ENCODE assay signal across 13 cellular contexts in genomic region chr16:9123401-9123800, GRCh38. TPM values are rescaled to one million over a fixed set of nuclear protein-coding genes. Genes with fewer than 3 reads are reported as not detected.
DNase-seq lines count a peak whose midpoint lies in the region; ATAC-seq lines count a peak whose summit lies in the region.
"Had no signal": no experiment of that assay in that cellular context is flagged by ENCODE, and none has a peak within 500 bp of the region (broad histone marks: within the 10 kb centered on the region; RNA-seq: fewer than 3 reads in every experiment).

No MANE protein-coding gene starts in this region.

- no peak overlapping the region for H3K4me3 Mint-ChIP-seq in activated T-cell treated with anti-CD3 and anti-CD28 coated beads, Interleukin-2, amount 50 U/mL, for 24 hours
- no peak overlapping the region for H3K4me3 Mint-ChIP-seq in activated T-cell treated with anti-CD3 and anti-CD28 coated beads, Interleukin-2, amount 50 U/mL, for 72 hours
- no peak overlapping the region for H3K4me3 Mint-ChIP-seq in T-helper 17 cell
- H3K4me3 Mint-ChIP-seq in stimulated activated naive B cell treated with anti-CD40 and anti-IgM and Interleukin-4, amounts not matched to agents 10 μg/mL and 1 μg/mL and 100 μg/mL, for 72 hours, result peak overlapping the region; percentile 56 to 66

- no peaks in the 10 kb centered on the region for H3K9me3 Mint-ChIP-seq in activated T-cell treated with anti-CD3 and anti-CD28 coated beads, Interleukin-2, amount 50 U/mL, for 24 hours
- no peaks in the 10 kb centered on the region for H3K9me3 Mint-ChIP-seq in activated T-cell treated with anti-CD3 and anti-CD28 coated beads, Interleukin-2, amount 50 U/mL, for 72 hours
- no peaks in the 10 kb centered on the region for H3K9me3 Mint-ChIP-seq in stimulated activated naive B cell treated with anti-CD40 and anti-IgM and Interleukin-4, amounts not matched to agents 10 μg/mL and 1 μg/mL and 100 μg/mL, for 72 hours

- no peak for DNase-seq in activated T-cell treated with anti-CD3 and anti-CD28 coated beads, Interleukin-2, amount 50 U/mL, for 24 hours
- DNase-seq in activated T-cell treated with anti-CD3 and anti-CD28 coated beads, Interleukin-2, amount 50 U/mL, for 72 hours, result no peak
- no peak for DNase-seq in T-helper 17 cell
- no peak for DNase-seq in left colon
- DNase-seq in stimulated activated naive B cell treated with anti-CD40 and anti-IgM and Interleukin-4, amounts not matched to agents 10 μg/mL and 1 μg/mL and 100 μg/mL, for 72 hours, result no peak
- DNase-seq in DMS79 treated with DMSO at 0.1 percent for 48 hours (lab: John Stamatoyannopoulos, UW), result no peak
- no peak for DNase-seq in H4 (ENCODE audit: low spot score)
- DNase-seq: activated CD8-positive, alpha-beta memory T cell treated with anti-CD3 and anti-CD28 coated beads, Interleukin-2, amount 50 U/mL, for 48 hours; central memory CD4-positive, alpha-beta T cell; glutamatergic neuron; NCI-H1092; SK-N-SH had no signal

- H3K9me3 ChIP-seq in T-helper 17 cell (ENCODE audit: control insufficient read depth, low read length, poor library complexity, severe bottlenecking), result no peaks in the 10 kb centered on the region
- H3K9me3 ChIP-seq: SK-N-SH had no signal

- H3K27ac Mint-ChIP-seq in activated T-cell treated with anti-CD3 and anti-CD28 coated beads, Interleukin-2, amount 50 U/mL, for 24 hours, result peak overlapping the region; percentile 71
- no peak overlapping the region for H3K27ac Mint-ChIP-seq in activated T-cell treated with anti-CD3 and anti-CD28 coated beads, Interleukin-2, amount 50 U/mL, for 72 hours
- H3K27ac Mint-ChIP-seq in T-helper 17 cell, result peak overlapping the region; percentile 87
- peak overlapping the region; percentile 88 for H3K27ac Mint-ChIP-seq in stimulated activated naive B cell treated with anti-CD40 and anti-IgM and Interleukin-4, amounts not matched to agents 10 μg/mL and 1 μg/mL and 100 μg/mL, for 72 hours

- peaks cover 75% of the 10 kb centered on the region for H3K36me3 Mint-ChIP-seq in activated T-cell treated with anti-CD3 and anti-CD28 coated beads, Interleukin-2, amount 50 U/mL, for 24 hours (ENCODE audit: low read depth)
- peaks cover 3 to 10% of the 10 kb centered on the region in 2 donors for H3K36me3 Mint-ChIP-seq in activated T-cell treated with anti-CD3 and anti-CD28 coated beads, Interleukin-2, amount 50 U/mL, for 72 hours (ENCODE audit: insufficient read depth in 2 of 2)
- H3K36me3 Mint-ChIP-seq in T-helper 17 cell (ENCODE audit: low read depth), result no peaks in the 10 kb centered on the region
- peaks cover 23 to 43% of the 10 kb centered on the region in 2 donors for H3K36me3 Mint-ChIP-seq in stimulated activated naive B cell treated with anti-CD40 and anti-IgM and Interleukin-4, amounts not matched to agents 10 μg/mL and 1 μg/mL and 100 μg/mL, for 72 hours

- intact Hi-C loops in left colon (cut with DNase I, micrococcal nuclease), result no loop called here

- ATAC-seq in activated T-cell treated with anti-CD3 and anti-CD28 coated beads, Interleukin-2, amount 50 U/mL, for 72 hours (replicated peaks in 1 of 2), result no peak
- no peak for ATAC-seq in T-helper 17 cell
- ATAC-seq in left colon, result peak; percentile 15
- ATAC-seq in stimulated activated naive B cell treated with anti-CD40 and anti-IgM and Interleukin-4, amounts not matched to agents 10 μg/mL and 1 μg/mL and 100 μg/mL, for 72 hours (replicated peaks), result no peak
- no peak for ATAC-seq in GM21723 (IDR thresholded peaks at IDR 0.05; ENCODE audit: unreplicated experiment)

- H3K27me3 Mint-ChIP-seq in activated T-cell treated with anti-CD3 and anti-CD28 coated beads, Interleukin-2, amount 50 U/mL, for 24 hours, result no peaks in the 10 kb centered on the region
- H3K27me3 Mint-ChIP-seq in activated T-cell treated with anti-CD3 and anti-CD28 coated beads, Interleukin-2, amount 50 U/mL, for 72 hours (ENCODE audit: low read depth), result no peaks in the 10 kb centered on the region
- no peaks in the 10 kb centered on the region for H3K27me3 Mint-ChIP-seq in T-helper 17 cell
- H3K27me3 Mint-ChIP-seq in stimulated activated naive B cell treated with anti-CD40 and anti-IgM and Interleukin-4, amounts not matched to agents 10 μg/mL and 1 μg/mL and 100 μg/mL, for 72 hours, result no peaks in the 10 kb centered on the region

- H3K4me1 Mint-ChIP-seq in activated T-cell treated with anti-CD3 and anti-CD28 coated beads, Interleukin-2, amount 50 U/mL, for 24 hours (ENCODE audit: low read depth), result peaks cover 89% of the 10 kb centered on the region
- peaks cover 74% of the 10 kb centered on the region for H3K4me1 Mint-ChIP-seq in activated T-cell treated with anti-CD3 and anti-CD28 coated beads, Interleukin-2, amount 50 U/mL, for 72 hours (ENCODE audit: low read depth)
- peaks cover 44% of the 10 kb centered on the region for H3K4me1 Mint-ChIP-seq in T-helper 17 cell
- H3K4me1 Mint-ChIP-seq in stimulated activated naive B cell treated with anti-CD40 and anti-IgM and Interleukin-4, amounts not matched to agents 10 μg/mL and 1 μg/mL and 100 μg/mL, for 72 hours, result peaks cover 54 to 81% of the 10 kb centered on the region in 2 donors

RNA-seq across cellular contexts. Expression of gene HAPSTR1, which starts 32.0 kb away (rescaled TPM):
- total RNA-seq in activated T-cell treated with anti-CD3 and anti-CD28 coated beads, Interleukin-2, amount 50 U/mL, for 72 hours, result 10 to 100 TPM; 81.5 to 82.3 TPM
- total RNA-seq in T-helper 17 cell (100 to 1,000 TPM; 122 to 124 TPM), left colon (10 to 100 TPM; 46.4 to 58.9 TPM)
- 37.0 and 45.7 TPM in 2 replicates for total RNA-seq in H4 (2014; rRNA removed; shearing (Covaris generic))

Comparison
In these comparisons a context has a peak if more than half of its experiments do, and no peak if none do; other contexts are left out.
1. H3K4me3 Mint-ChIP-seq: peak in stimulated activated naive B cell treated with anti-CD40 and anti-IgM and Interleukin-4, amounts not matched to agents 10 μg/mL and 1 μg/mL and 100 μg/mL, for 72 hours (2 of 2); none in activated T-cell treated with anti-CD3 and anti-CD28 coated beads, Interleukin-2, amount 50 U/mL, for 24 hours (single experiment), activated T-cell treated with anti-CD3 and anti-CD28 coated beads, Interleukin-2, amount 50 U/mL, for 72 hours (0 of 2) and T-helper 17 cell (single experiment).